18 cellular contexts compared by ENCODE assay signal in the genomic region with DNA sequence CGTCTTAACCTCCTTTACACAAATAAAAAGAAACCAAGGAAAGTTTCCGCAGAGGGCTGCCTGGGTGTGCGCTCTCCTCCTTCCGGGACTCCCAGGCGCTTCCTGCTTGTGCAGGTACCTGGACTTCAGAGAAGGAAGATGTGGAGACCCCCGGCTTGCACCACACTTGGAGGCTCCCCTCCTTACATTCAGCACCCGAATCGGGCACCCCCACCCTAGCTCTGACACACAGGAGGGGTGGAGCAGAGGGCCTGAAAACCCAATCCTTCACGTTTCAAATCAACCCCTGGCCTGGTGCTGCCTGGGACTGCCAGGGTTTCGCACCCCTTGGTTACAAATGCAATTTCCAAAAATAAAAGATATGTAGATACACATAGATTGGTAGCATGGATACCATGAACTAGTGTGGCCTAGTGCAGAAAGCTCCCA. TPM values are rescaled to one million over a fixed set of nuclear protein-coding genes. Genes with fewer than 3 reads are reported as not detected.
DNase-seq lines count a peak whose midpoint lies in the region; ATAC-seq and TF ChIP-seq lines count a peak whose summit lies in the region.
"Had no signal": no experiment of that assay in that cellular context is flagged by ENCODE, and none has a peak within 500 bp of the region (broad histone marks: within the 10 kb centered on the region; RNA-seq: fewer than 3 reads in every experiment).

No MANE protein-coding gene starts in this region.

- H3K27ac Mint-ChIP-seq in activated naive CD8-positive, alpha-beta T cell: no peak overlapping the region
- H3K27ac Mint-ChIP-seq in naive thymus-derived CD4-positive, alpha-beta T cell: peak overlapping the region in 2 of 9 donors; percentile 17 to 74

- no peak overlapping the region for H3K9ac ChIP-seq in neuronal stem cell (ENCODE audit: low read depth, low read length, poor library complexity)

- H3K4me2 ChIP-seq in neuronal stem cell (ENCODE audit: insufficient read depth, low read length, poor library complexity, severe bottlenecking): no peak overlapping the region

- H3K14ac ChIP-seq in neuronal stem cell (ENCODE audit: low read length): no peak overlapping the region

- H3K9me3 Mint-ChIP-seq in activated naive CD8-positive, alpha-beta T cell (ENCODE audit: low read depth): peaks cover 2% of the 10 kb centered on the region
- peaks cover 0 to 48% (median 14%) of the 10 kb centered on the region in 11 donors for H3K9me3 Mint-ChIP-seq in naive thymus-derived CD4-positive, alpha-beta T cell

- DNase-seq in AG08396 (ENCODE audit: low spot score): peak; percentile 9
- DNase-seq in GM10266 (ENCODE audit: extremely low spot score): peak; percentile 40
- DNase-seq in naive thymus-derived CD4-positive, alpha-beta T cell: no peak
- DNase-seq in neuronal stem cell (ENCODE audit: low spot score): no peak
- no peak for DNase-seq in prostate gland (ENCODE audit: low spot score)
- DNase-seq in nucleus accumbens (lab: John Stamatoyannopoulos, UW): no peak
- DNase-seq: BE2C, brain microvascular endothelial cell, GOT3, heart right ventricle, NCI-H187 treated with DMSO at 0.1 percent for 48 hours, NCI-H446 treated with DMSO at 0.1 percent for 48 hours, Right ventricle myocardium superior, T1000 had no signal

- H2AK5ac ChIP-seq in neuronal stem cell (ENCODE audit: low read depth, low read length): no peak overlapping the region

- no peak overlapping the region for H2BK120ac ChIP-seq in neuronal stem cell (ENCODE audit: low read depth, low read length)

- no peak overlapping the region for H3K4ac ChIP-seq in neuronal stem cell (ENCODE audit: low read length)

- H3K9me3 ChIP-seq in naive thymus-derived CD4-positive, alpha-beta T cell (ENCODE audit: control insufficient read depth in 2 of 3, low read length in 3 of 3): peaks cover 0 to 19% (median 0%) of the 10 kb centered on the region in 3 experiments
- H3K9me3 ChIP-seq in neuronal stem cell (replicated peaks in 1 of 2; ENCODE audit: control insufficient read depth in 2 of 2, insufficient read depth in 1 of 2, low read depth in 1 of 2, low read length in 2 of 2) (peaks cover 11 to 57% of the 10 kb centered on the region in 2 donors), prostate gland (no peaks in the 10 kb centered on the region)
- H3K9me3 ChIP-seq: BE2C, heart right ventricle had no signal

- H3K79me1 ChIP-seq in neuronal stem cell (ENCODE audit: low read depth, low read length): peaks cover 2% of the 10 kb centered on the region

- H3K27me3 Mint-ChIP-seq in activated naive CD8-positive, alpha-beta T cell: peaks cover 53% of the 10 kb centered on the region
- H3K27me3 Mint-ChIP-seq in naive thymus-derived CD4-positive, alpha-beta T cell: peaks cover 77 to 88% (median 78%) of the 10 kb centered on the region in 5 donors

- peaks cover 9% of the 10 kb centered on the region for H3K36me3 Mint-ChIP-seq in activated naive CD8-positive, alpha-beta T cell
- peaks cover 0 to 14% (median 6%) of the 10 kb centered on the region in 5 donors for H3K36me3 Mint-ChIP-seq in naive thymus-derived CD4-positive, alpha-beta T cell

- no peak overlapping the region for H3K27ac ChIP-seq in naive thymus-derived CD4-positive, alpha-beta T cell (ENCODE audit: low read depth, low read length)
- H3K27ac ChIP-seq in neuronal stem cell (replicated peaks; ENCODE audit: low read length) (no peak overlapping the region), prostate gland (no peak overlapping the region)
- H3K27ac ChIP-seq: brain microvascular endothelial cell, dorsolateral prefrontal cortex, heart right ventricle had no signal

- H3K4me3 ChIP-seq in naive thymus-derived CD4-positive, alpha-beta T cell (ENCODE audit: low read length): no peak overlapping the region
- H3K4me3 ChIP-seq in neuronal stem cell (ENCODE audit: low read length in 2 of 2) (no peak overlapping the region), prostate gland (no peak overlapping the region)

- H3K27me3 ChIP-seq in naive thymus-derived CD4-positive, alpha-beta T cell (ENCODE audit: control insufficient read depth in 2 of 2, insufficient read depth in 2 of 2, low read length in 2 of 2): peaks cover 21 to 63% of the 10 kb centered on the region in 2 donors
- H3K27me3 ChIP-seq in neuronal stem cell (ENCODE audit: control insufficient read depth in 3 of 3, insufficient read depth in 3 of 3, low read depth in 1 of 3, low read length in 3 of 3): peaks cover 72 to 86% (median 74%) of the 10 kb centered on the region in 3 experiments
- H3K27me3 ChIP-seq in prostate gland (replicated peaks; ENCODE audit: insufficient read depth): peaks cover 64% of the 10 kb centered on the region

- CTCF ChIA-PET in naive thymus-derived CD4-positive, alpha-beta T cell (lab: Charles Lee): no interaction called here

- no peak overlapping the region for H2BK12ac ChIP-seq in neuronal stem cell (ENCODE audit: low read length)

- no peak overlapping the region for H2AFZ ChIP-seq in neuronal stem cell (ENCODE audit: low read length)

- no peak overlapping the region for H4K91ac ChIP-seq in neuronal stem cell (ENCODE audit: low read depth, low read length, poor library complexity)

- no peak overlapping the region for H2BK5ac ChIP-seq in neuronal stem cell (ENCODE audit: low read length)

- peak overlapping the region; percentile 69 for H3K4me3 Mint-ChIP-seq in activated naive CD8-positive, alpha-beta T cell
- peak overlapping the region; percentile 30 to 87 (median 60) for H3K4me3 Mint-ChIP-seq in naive thymus-derived CD4-positive, alpha-beta T cell

- no peak for ATAC-seq in naive thymus-derived CD4-positive, alpha-beta T cell
- no peak for ATAC-seq in GM18511 (IDR thresholded peaks at IDR 0.05; ENCODE audit: unreplicated experiment)

- H4K8ac ChIP-seq in neuronal stem cell (ENCODE audit: low read depth, low read length): no peak overlapping the region

- peaks cover 7 to 28% of the 10 kb centered on the region in 2 donors for H3K4me1 ChIP-seq in naive thymus-derived CD4-positive, alpha-beta T cell (ENCODE audit: control insufficient read depth in 2 of 2, insufficient read depth in 2 of 2, low read length in 2 of 2)
- H3K4me1 ChIP-seq in neuronal stem cell (ENCODE audit: control insufficient read depth in 2 of 2, insufficient read depth in 1 of 2, low read depth in 1 of 2, low read length in 2 of 2): peaks cover 2 to 8% of the 10 kb centered on the region in 2 donors
- no peaks in the 10 kb centered on the region for H3K4me1 ChIP-seq in prostate gland (replicated peaks)
- H3K4me1 ChIP-seq: BE2C had no signal

- POLR2A ChIA-PET in naive thymus-derived CD4-positive, alpha-beta T cell (lab: Charles Lee): no interaction called here

- peaks cover 47% of the 10 kb centered on the region for H3K4me1 Mint-ChIP-seq in activated naive CD8-positive, alpha-beta T cell (ENCODE audit: low read depth)
- peaks cover 20 to 70% (median 49%) of the 10 kb centered on the region in 7 donors for H3K4me1 Mint-ChIP-seq in naive thymus-derived CD4-positive, alpha-beta T cell

- H3K18ac ChIP-seq in neuronal stem cell (ENCODE audit: low read length): no peak overlapping the region

- TF ChIP-seq CTCF in GM10266 (IDR thresholded peaks at IDR 0.05; ENCODE audit: control insufficient read depth, insufficient read depth, low read depth, missing control alignments): no peak
- TF ChIP-seq CTCF in prostate gland (IDR thresholded peaks at IDR 0.05): no peak

- H2BK15ac ChIP-seq in neuronal stem cell (ENCODE audit: low read length): no peak overlapping the region

- H3K36me3 ChIP-seq in naive thymus-derived CD4-positive, alpha-beta T cell (ENCODE audit: control insufficient read depth in 2 of 3, insufficient read depth in 3 of 3, low read length in 3 of 3): no peaks in the 10 kb centered on the region
- H3K36me3 ChIP-seq in neuronal stem cell (replicated peaks in 1 of 2; ENCODE audit: control insufficient read depth in 2 of 2, insufficient read depth in 2 of 2, low read length in 2 of 2) (peaks cover 0 to 18% of the 10 kb centered on the region in 2 donors), prostate gland (no peaks in the 10 kb centered on the region)
- H3K36me3 ChIP-seq: BE2C, brain microvascular endothelial cell, heart right ventricle had no signal

- H3K23ac ChIP-seq in neuronal stem cell (ENCODE audit: low read depth, low read length, poor library complexity): no peak overlapping the region

- intact Hi-C loops in naive thymus-derived CD4-positive, alpha-beta T cell (cut with micrococcal nuclease): no loop called here
- intact Hi-C loops in prostate gland (cut with DNase I): no loop called here

- no CpG with 5 or more reads among the region's 10 CpGs for WGBS in neuronal stem cell (ENCODE audit: extremely low coverage in 2 of 2, insufficient read length in 2 of 2, insufficient replicate concordance in 1 of 2), 2 donors
- WGBS in prostate gland: 45% methylated on average over 10 of the region's 10 CpGs

- no peak for TF ChIP-seq POLR2A in prostate gland (IDR thresholded peaks at IDR 0.05)

RNA-seq across cellular contexts. Expression of gene NKX3-2, which starts 3.1 kb away (rescaled TPM):
- total RNA-seq in naive thymus-derived CD4-positive, alpha-beta T cell: not detected
- polyA plus RNA-seq in naive thymus-derived CD4-positive, alpha-beta T cell: not detected
- 0.04 TPM for polyA plus RNA-seq in neuronal stem cell (2013, experiment 1 of 2)
- 0.04 TPM for polyA plus RNA-seq in neuronal stem cell (2013, experiment 2 of 2)
- under 1 TPM in 1 of 2 donors, not detected in 1; 0.36 TPM for total RNA-seq in prostate gland
- total RNA-seq: dorsolateral prefrontal cortex, heart right ventricle, renal cortical epithelial cell, Right ventricle myocardium superior had no signal
- polyA plus RNA-seq: heart right ventricle had no signal

RNA-seq across cellular contexts. Expression of gene RAB28, which starts 57.0 kb away (rescaled TPM):
- total RNA-seq in naive thymus-derived CD4-positive, alpha-beta T cell: 10 to 100 TPM in 3 of 5 experiments, 1 to 10 TPM in 2; 8.0 to 16.1 (median 14.0) TPM
- 10 to 100 TPM; 11.0 to 14.8 TPM for polyA plus RNA-seq in naive thymus-derived CD4-positive, alpha-beta T cell
- polyA plus RNA-seq in neuronal stem cell (2013, experiment 1 of 2): 46.0 TPM
- 47.0 TPM for polyA plus RNA-seq in neuronal stem cell (2013, experiment 2 of 2)
- total RNA-seq in prostate gland: 10 to 100 TPM; 19.7 to 21.4 TPM

Comparison
In these comparisons a context has a peak if more than half of its experiments do, and no peak if none do; other contexts are left out.
1. DNase-seq: peak in AG08396 (single experiment) and GM10266 (single experiment); none in naive thymus-derived CD4-positive, alpha-beta T cell (0 of 9), neuronal stem cell (single experiment), prostate gland (single experiment) and nucleus accumbens (0 of 56).